In genomic region chr19:1513492-1514294, GRCh38 we compare ENCODE assay signal across 1 cellular context.
TF ChIP-seq lines count a peak whose summit lies in the region.

No MANE protein-coding gene starts in this region.

TF ChIP-seq in H1, 55 proteins besides CTCF, POLR2A, EP300 and RAD21:
- TF ChIP-seq RXRA (IDR thresholded peaks at IDR 0.05; ENCODE audit: insufficient read depth, low read depth, low read length) (no peak), BCL11A (IDR thresholded peaks at IDR 0.05; ENCODE audit: low read depth in 2 of 2, low read length in 2 of 2) (no peak), USF2 (IDR thresholded peaks at IDR 0.05; ENCODE audit: low read length) (no peak), NRF1 (IDR thresholded peaks at IDR 0.05; ENCODE audit: low read depth, low read length) (no peak), POLR2AphosphoS5 (IDR thresholded peaks at IDR 0.05; ENCODE audit: low read depth, low read length) (no peak), GTF2F1 (IDR thresholded peaks at IDR 0.05; ENCODE audit: borderline replicate concordance, low read depth, low read length) (no peak), TAF7 (optimal IDR thresholded peaks at IDR 0.05; ENCODE audit: borderline replicate concordance, low read depth, low read length) (no peak), BACH1 (IDR thresholded peaks at IDR 0.05; ENCODE audit: low read length) (peak; percentile 41; the same call in 1 of the 2 replicates), HDAC2 (IDR thresholded peaks at IDR 0.05; ENCODE audit: borderline replicate concordance in 1 of 2, low read depth in 2 of 2, low read length in 2 of 2) (no peak), KDM1A (IDR thresholded peaks at IDR 0.05; ENCODE audit: borderline replicate concordance, low read length) (peak; percentile 76; the same call in 1 of the 2 replicates), JUN (IDR thresholded peaks at IDR 0.05; ENCODE audit: low read depth, low read length) (no peak), YY1 (IDR thresholded peaks at IDR 0.05; ENCODE audit: low read depth, low read length) (no peak)
